In the genomic region with DNA sequence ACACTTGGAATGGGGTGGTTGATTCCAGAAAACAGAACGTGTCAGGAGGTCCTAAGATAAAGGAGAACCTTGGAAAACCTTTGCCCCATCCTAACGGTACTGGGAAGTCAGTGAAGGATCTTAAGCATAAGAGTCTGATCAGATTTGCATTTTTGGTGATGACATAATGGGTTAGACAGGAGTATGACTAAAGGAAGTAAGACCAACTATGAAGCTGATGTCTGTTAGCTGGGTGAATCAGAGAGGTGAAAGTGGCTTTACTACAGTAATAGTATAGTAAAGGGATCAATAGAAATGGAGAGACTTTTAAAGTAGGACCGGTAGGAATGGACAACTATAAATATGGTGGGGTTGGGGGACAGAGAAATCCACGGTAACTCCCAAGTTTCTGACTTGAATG, we compare ENCODE assay signal across 30 cellular contexts. TPM values are rescaled to one million over a fixed set of nuclear protein-coding genes. Genes with fewer than 3 reads are reported as not detected.
DNase-seq lines count a peak whose midpoint lies in the region; ATAC-seq lines count a peak whose summit lies in the region.
"Had no signal": no experiment of that assay in that cellular context is flagged by ENCODE, and none has a peak within 500 bp of the region (broad histone marks: within the 10 kb centered on the region; RNA-seq: fewer than 3 reads in every experiment).

No MANE protein-coding gene starts in this region.

- no peaks in the 10 kb centered on the region for H3K9me3 ChIP-seq in CD4-positive, alpha-beta memory T cell (ENCODE audit: control insufficient read depth in 1 of 2, low read length in 2 of 2)
- no peaks in the 10 kb centered on the region for H3K9me3 ChIP-seq in GM23248 (ENCODE audit: low read depth)
- H3K9me3 ChIP-seq: gastrocnemius medialis, left ventricle myocardium inferior, thoracic aorta, vagina had no signal

- H2AFZ ChIP-seq in GM23248, result no peak overlapping the region

- POLR2A ChIA-PET in CD4-positive, alpha-beta memory T cell (lab: Charles Lee; ENCODE audit: partially characterized antibody), result no interaction called here

- no peak overlapping the region for H3K4me3 Mint-ChIP-seq in CD4-positive, alpha-beta memory T cell
- H3K4me3 Mint-ChIP-seq in activated T-helper 17 cell treated with anti-CD3 and anti-CD28 coated beads, Interleukin-2, amount 50 U/mL, for 72 hours, result no peak overlapping the region
- no peak overlapping the region for H3K4me3 Mint-ChIP-seq in T-helper 2 cell treated with Interferon-gamma antibody and Interleukin-4, amounts not matched to agents 5 μg/mL and 100 μg/mL, for 36 hours
- H3K4me3 Mint-ChIP-seq: activated CD4-positive, alpha-beta T cell treated with anti-CD3 and anti-CD28 coated beads, Interleukin-2, amount 10 ng/mL, durations not matched to agents 24 days and 14 days; naive thymus-derived CD4-positive, alpha-beta T cell; stimulated activated naive CD8-positive, alpha-beta T cell treated with anti-CD3 and anti-CD28 coated beads, Interleukin-15, Interleukin-2, amounts not matched to agents 100 ng/mL and 50 ng/mL, for 24 hours; T-helper 1 cell treated with Interleukin-12 subunit alpha and Interleukin-12 subunit beta and Interleukin-4 antibody, amounts not matched to agents 30 μg/mL and 1 μg/mL, for 36 hours had no signal

- no peaks in the 10 kb centered on the region for H3K27me3 Mint-ChIP-seq in CD4-positive, alpha-beta memory T cell
- H3K27me3 Mint-ChIP-seq in activated T-helper 17 cell treated with anti-CD3 and anti-CD28 coated beads, Interleukin-2, amount 50 U/mL, for 72 hours, result no peaks in the 10 kb centered on the region
- no peaks in the 10 kb centered on the region for H3K27me3 Mint-ChIP-seq in T-helper 2 cell treated with Interferon-gamma antibody and Interleukin-4, amounts not matched to agents 5 μg/mL and 100 μg/mL, for 36 hours (ENCODE audit: low read depth)
- H3K27me3 Mint-ChIP-seq: activated CD4-positive, alpha-beta T cell treated with anti-CD3 and anti-CD28 coated beads, Interleukin-2, amount 10 ng/mL, durations not matched to agents 24 days and 14 days; naive thymus-derived CD4-positive, alpha-beta T cell; stimulated activated naive CD8-positive, alpha-beta T cell treated with anti-CD3 and anti-CD28 coated beads, Interleukin-15, Interleukin-2, amounts not matched to agents 100 ng/mL and 50 ng/mL, for 24 hours had no signal

- no peaks in the 10 kb centered on the region for H3K9me2 ChIP-seq in GM23248 (ENCODE audit: insufficient read depth)

- intact Hi-C loops in CD4-positive, alpha-beta memory T cell (cut with micrococcal nuclease), result no loop called here

- H3K4me3 ChIP-seq in CD4-positive, alpha-beta memory T cell (ENCODE audit: low read length in 2 of 2), result no peak overlapping the region
- no peak overlapping the region for H3K4me3 ChIP-seq in GM23248
- H3K4me3 ChIP-seq: coronary artery, gastrocnemius medialis, left ventricle myocardium inferior, SK-N-MC, thoracic aorta, vagina had no signal

- peaks cover 32% of the 10 kb centered on the region for H3K36me3 ChIP-seq in CD4-positive, alpha-beta memory T cell (ENCODE audit: insufficient read depth, low read length)
- H3K36me3 ChIP-seq in GM23248 (ENCODE audit: low read depth), result peaks cover 23% of the 10 kb centered on the region; the same call in 1 of the 2 replicates

- H3K27ac ChIP-seq in CD4-positive, alpha-beta memory T cell (ENCODE audit: low read depth, low read length), result no peak overlapping the region
- no peak overlapping the region for H3K27ac ChIP-seq in GM23248
- H3K27ac ChIP-seq: C4-2B, coronary artery, gastrocnemius medialis, left ventricle myocardium inferior, SK-N-MC, thoracic aorta, vagina had no signal

- H3K27ac Mint-ChIP-seq in CD4-positive, alpha-beta memory T cell, result peak overlapping the region in 4 of 7 donors; percentile 10 to 48 (median 24)
- peak overlapping the region; percentile 17 for H3K27ac Mint-ChIP-seq in activated T-helper 17 cell treated with anti-CD3 and anti-CD28 coated beads, Interleukin-2, amount 50 U/mL, for 72 hours
- no peak overlapping the region for H3K27ac Mint-ChIP-seq in T-helper 2 cell treated with Interferon-gamma antibody and Interleukin-4, amounts not matched to agents 5 μg/mL and 100 μg/mL, for 36 hours
- H3K27ac Mint-ChIP-seq: activated CD4-positive, alpha-beta T cell treated with anti-CD3 and anti-CD28 coated beads, Interleukin-2, amount 10 ng/mL, durations not matched to agents 24 days and 14 days; activated T-helper 2 cell treated with anti-CD3 and anti-CD28 coated beads, Interferon-gamma antibody, Interleukin-2, Interleukin-4, amounts not matched to agents 10 μg/mL and 5 μg/mL and 100 μg/mL, durations not matched to agents 14 hours and 24 hours and 36 hours; stimulated activated naive CD8-positive, alpha-beta T cell treated with anti-CD3 and anti-CD28 coated beads, Interleukin-15, Interleukin-2, amounts not matched to agents 100 ng/mL and 50 ng/mL, for 24 hours; T-helper 1 cell treated with Interleukin-12 subunit alpha and Interleukin-12 subunit beta and Interleukin-4 antibody, amounts not matched to agents 30 μg/mL and 1 μg/mL, for 36 hours had no signal

- H3K27me3 ChIP-seq in CD4-positive, alpha-beta memory T cell (ENCODE audit: insufficient read depth, low read length), result no peaks in the 10 kb centered on the region
- H3K27me3 ChIP-seq in GM23248 (replicated peaks; ENCODE audit: insufficient read depth), result no peaks in the 10 kb centered on the region
- H3K27me3 ChIP-seq: gastrocnemius medialis, vagina had no signal

- H3K9me3 Mint-ChIP-seq in CD4-positive, alpha-beta memory T cell, result no peaks in the 10 kb centered on the region
- H3K9me3 Mint-ChIP-seq in activated T-helper 17 cell treated with anti-CD3 and anti-CD28 coated beads, Interleukin-2, amount 50 U/mL, for 72 hours, result no peaks in the 10 kb centered on the region
- no peaks in the 10 kb centered on the region for H3K9me3 Mint-ChIP-seq in T-helper 2 cell treated with Interferon-gamma antibody and Interleukin-4, amounts not matched to agents 5 μg/mL and 100 μg/mL, for 36 hours
- H3K9me3 Mint-ChIP-seq: activated CD4-positive, alpha-beta T cell treated with anti-CD3 and anti-CD28 coated beads, Interleukin-2, amount 10 ng/mL, durations not matched to agents 24 days and 14 days; activated T-helper 2 cell treated with anti-CD3 and anti-CD28 coated beads, Interferon-gamma antibody, Interleukin-2, Interleukin-4, amounts not matched to agents 10 μg/mL and 5 μg/mL and 100 μg/mL, durations not matched to agents 14 hours and 24 hours and 36 hours; naive thymus-derived CD4-positive, alpha-beta T cell; stimulated activated naive CD8-positive, alpha-beta T cell treated with anti-CD3 and anti-CD28 coated beads, Interleukin-15, Interleukin-2, amounts not matched to agents 100 ng/mL and 50 ng/mL, for 24 hours; T-helper 1 cell treated with Interleukin-12 subunit alpha and Interleukin-12 subunit beta and Interleukin-4 antibody, amounts not matched to agents 30 μg/mL and 1 μg/mL, for 36 hours had no signal

- ATAC-seq in activated T-helper 17 cell treated with anti-CD3 and anti-CD28 coated beads, Interleukin-2, amount 50 U/mL, for 72 hours (replicated peaks), result peak; percentile 51
- ATAC-seq: gastrocnemius medialis; naive thymus-derived CD4-positive, alpha-beta T cell had no signal

- H3F3A ChIP-seq in GM23248 (ENCODE audit: insufficient read depth), result no peaks in the 10 kb centered on the region

- in situ Hi-C loops in GM23248 (cut with MboI), result no loop called here

- H3K4me1 Mint-ChIP-seq in CD4-positive, alpha-beta memory T cell, result peaks cover 2 to 13% (median 9%) of the 10 kb centered on the region in 4 donors
- peaks cover 9% of the 10 kb centered on the region for H3K4me1 Mint-ChIP-seq in activated T-helper 17 cell treated with anti-CD3 and anti-CD28 coated beads, Interleukin-2, amount 50 U/mL, for 72 hours
- peaks cover 4% of the 10 kb centered on the region for H3K4me1 Mint-ChIP-seq in T-helper 2 cell treated with Interferon-gamma antibody and Interleukin-4, amounts not matched to agents 5 μg/mL and 100 μg/mL, for 36 hours (ENCODE audit: low read depth)
- H3K4me1 Mint-ChIP-seq: activated CD4-positive, alpha-beta T cell treated with anti-CD3 and anti-CD28 coated beads, Interleukin-2, amount 10 ng/mL, durations not matched to agents 24 days and 14 days had no signal

- peaks cover 22 to 46% of the 10 kb centered on the region in 2 donors for H3K36me3 Mint-ChIP-seq in CD4-positive, alpha-beta memory T cell
- H3K36me3 Mint-ChIP-seq in activated T-helper 17 cell treated with anti-CD3 and anti-CD28 coated beads, Interleukin-2, amount 50 U/mL, for 72 hours (ENCODE audit: low read depth), result peaks cover 49% of the 10 kb centered on the region
- H3K36me3 Mint-ChIP-seq in T-helper 2 cell treated with Interferon-gamma antibody and Interleukin-4, amounts not matched to agents 5 μg/mL and 100 μg/mL, for 36 hours (ENCODE audit: low read depth), result peaks cover 38% of the 10 kb centered on the region

- 80 to 85% methylated on average over 4 of the region's 4 CpGs for WGBS in GM23248 (ENCODE audit: low coverage in 1 of 2, low lambda C conversion rate in 2 of 2, missing lambda C conversion rate in 2 of 2), 2 experiments

- H3K9ac ChIP-seq in GM23248, result no peak overlapping the region

- CTCF ChIA-PET in CD4-positive, alpha-beta memory T cell (lab: Charles Lee; ENCODE audit: partially characterized antibody), result no interaction called here

- H3K4me2 ChIP-seq in GM23248 (ENCODE audit: unreplicated experiment), result no peak overlapping the region

- peaks cover 9% of the 10 kb centered on the region for H3K79me2 ChIP-seq in GM23248 (ENCODE audit: insufficient read depth)

- DNase-seq in CD4-positive, alpha-beta memory T cell, result no peak
- DNase-seq in GM23248 (peak; percentile 36), kidney tubule cell (ENCODE audit: low spot score) (peak; percentile 62), T-helper 9 cell (no peak), NCI-H345 (lab: John Stamatoyannopoulos, UW) (no peak), DMS53 treated with DMSO at 0.1 percent for 48 hours (lab: John Stamatoyannopoulos, UW; ENCODE audit: unreplicated experiment) (no peak)
- DNase-seq in T-helper 2 cell treated with Interferon-gamma antibody and Interleukin-4, amounts not matched to agents 5 μg/mL and 100 μg/mL, for 36 hours (ENCODE audit: low spot score), result no peak
- DNase-seq: activated CD4-positive, alpha-beta T cell treated with anti-CD3 and anti-CD28 coated beads, Interleukin-2, amount 10 ng/mL, durations not matched to agents 24 days and 14 days; amniotic stem cell; gastrocnemius medialis; hippocampal formation; left ventricle myocardium inferior; MV-4-11; naive thymus-derived CD4-positive, alpha-beta T cell; NCI-H146; NCI-H2107; nucleus accumbens had no signal

- H3K4me1 ChIP-seq in CD4-positive, alpha-beta memory T cell (ENCODE audit: insufficient read depth, low read length), result no peaks in the 10 kb centered on the region
- H3K4me1 ChIP-seq in GM23248 (ENCODE audit: insufficient read depth), result no peaks in the 10 kb centered on the region
- H3K4me1 ChIP-seq: gastrocnemius medialis, vagina had no signal

- no peaks in the 10 kb centered on the region for H4K20me1 ChIP-seq in GM23248 (ENCODE audit: insufficient read depth)

RNA-seq across cellular contexts. Expression of gene GTF2A2, which starts 12.6 kb away (rescaled TPM):
- 10 to 100 TPM; 58.5 to 64.6 TPM for total RNA-seq in CD4-positive, alpha-beta memory T cell
- 100 to 1,000 TPM; 118 to 127 TPM for polyA plus RNA-seq in CD4-positive, alpha-beta memory T cell
- 30.8 and 66.3 TPM in 2 replicates for total RNA-seq in GM23248 (2014; rRNA removed; shearing (Covaris generic))
- polyA plus RNA-seq in GM23248 (2016; fragmentation: Nextera tagmentation; extraction: Ambion mirVana), result 244 and 247 TPM in 2 replicates
- 100 to 1,000 TPM; 102 to 186 TPM for total RNA-seq in activated T-helper 17 cell treated with anti-CD3 and anti-CD28 coated beads, Interleukin-2, amount 50 U/mL, for 72 hours

RNA-seq across cellular contexts. Expression of gene GCNT3, which starts 33.2 kb away (rescaled TPM):
- total RNA-seq in CD4-positive, alpha-beta memory T cell, result not detected
- polyA plus RNA-seq in CD4-positive, alpha-beta memory T cell, result not detected
- not detected in 2 replicates for total RNA-seq in GM23248 (2014; rRNA removed; shearing (Covaris generic))
- polyA plus RNA-seq in GM23248 (2016; fragmentation: Nextera tagmentation; extraction: Ambion mirVana), result not detected in 2 replicates
- total RNA-seq in activated T-helper 17 cell treated with anti-CD3 and anti-CD28 coated beads, Interleukin-2, amount 50 U/mL, for 72 hours, result not detected
- total RNA-seq: activated CD4-positive, alpha-beta T cell treated with anti-CD3 and anti-CD28 coated beads, Interleukin-2, amount 10 ng/mL, durations not matched to agents 24 days and 14 days; activated T-helper 2 cell treated with anti-CD3 and anti-CD28 coated beads, Interferon-gamma antibody, Interleukin-2, Interleukin-4, amounts not matched to agents 10 μg/mL and 5 μg/mL and 100 μg/mL, durations not matched to agents 14 hours and 24 hours and 36 hours; Daoy; naive thymus-derived CD4-positive, alpha-beta T cell; OCI-LY7; pulmonary artery endothelial cell; skeletal muscle tissue had no signal
- polyA plus RNA-seq: naive thymus-derived CD4-positive, alpha-beta T cell had no signal

RNA-seq across cellular contexts. Expression of gene BNIP2, which starts 44.4 kb away (rescaled TPM):
- total RNA-seq in CD4-positive, alpha-beta memory T cell, result 10 to 100 TPM; 86.9 to 87.9 TPM
- polyA plus RNA-seq in CD4-positive, alpha-beta memory T cell, result 100 to 1,000 TPM; 105 to 138 TPM
- 113 and 123 TPM in 2 replicates for total RNA-seq in GM23248 (2014; rRNA removed; shearing (Covaris generic))
- polyA plus RNA-seq in GM23248 (2016; fragmentation: Nextera tagmentation; extraction: Ambion mirVana), result 81.6 and 81.9 TPM in 2 replicates
- total RNA-seq in activated T-helper 17 cell treated with anti-CD3 and anti-CD28 coated beads, Interleukin-2, amount 50 U/mL, for 72 hours, result 10 to 100 TPM; 46.5 to 59.2 TPM

Comparison
In these comparisons a context has a peak if more than half of its experiments do, and no peak if none do; other contexts are left out.
1. DNase-seq: peak in GM23248 (single experiment) and kidney tubule cell (single experiment); none in CD4-positive, alpha-beta memory T cell (0 of 5), T-helper 9 cell (single experiment), NCI-H345 (single experiment), DMS53 treated with DMSO at 0.1 percent for 48 hours (single experiment) and T-helper 2 cell treated with Interferon-gamma antibody and Interleukin-4, amounts not matched to agents 5 μg/mL and 100 μg/mL, for 36 hours (single experiment).